8 cellular contexts compared by ENCODE assay signal in the genomic region with DNA sequence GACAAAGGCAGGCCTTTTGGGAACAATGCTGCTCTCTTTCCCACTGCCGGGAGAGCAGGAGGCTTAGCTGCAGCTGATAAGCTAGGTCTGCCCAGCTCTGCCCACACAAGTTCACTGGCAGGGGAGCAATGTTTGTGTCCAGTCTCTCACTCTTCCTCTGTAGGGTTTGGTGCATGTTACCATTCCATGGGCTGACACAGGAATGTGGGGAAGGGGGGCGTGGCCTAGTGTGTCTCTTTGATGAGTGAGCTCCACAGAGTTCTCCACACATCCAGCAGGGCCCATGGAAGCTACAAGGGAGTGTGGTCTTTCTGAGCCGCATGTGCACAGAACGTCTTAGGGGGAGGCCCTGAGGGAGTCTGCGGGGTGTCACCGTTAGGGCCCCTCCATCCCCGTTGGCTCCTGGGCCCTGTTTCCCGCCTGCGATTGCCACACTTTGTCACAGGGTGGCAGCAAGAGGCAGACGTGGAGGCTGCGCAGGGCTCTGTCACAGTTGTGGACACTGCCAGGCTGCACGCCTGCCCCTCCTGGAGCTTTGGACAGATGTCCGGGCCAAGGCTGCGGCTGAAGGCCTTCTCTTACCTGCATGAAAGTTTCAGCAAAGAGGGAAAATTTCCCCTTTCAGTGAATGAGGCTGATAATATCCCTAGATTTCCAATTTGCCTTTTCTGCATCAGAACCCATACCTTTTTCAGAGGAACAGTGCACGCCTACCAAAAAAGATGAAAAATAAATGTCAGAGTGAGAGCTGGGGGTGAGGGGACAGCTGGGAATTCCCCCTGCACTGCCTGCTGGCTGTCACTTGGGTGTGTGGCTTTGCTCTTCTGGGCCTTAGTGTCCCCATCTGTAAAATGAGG. TPM values are rescaled to one million over a fixed set of nuclear protein-coding genes. Genes with fewer than 3 reads are reported as not detected.
DNase-seq lines count a peak whose midpoint lies in the region; ATAC-seq and TF ChIP-seq lines count a peak whose summit lies in the region.

No MANE protein-coding gene starts in this region.

- intact Hi-C loops in activated CD4-positive, alpha-beta T cell treated with anti-CD3 and anti-CD28 coated beads for 36 hours (cut with DNase I, micrococcal nuclease) = loop anchor here in 1 of 2 experiments (2.0 kb wide), 1 partner anchor 228 kb away; no protein-coding TSS in a partner anchor

- CTCF ChIA-PET in activated CD4-positive, alpha-beta T cell treated with anti-CD3 and anti-CD28 coated beads for 36 hours (lab: Charles Lee) = interaction anchor here (0.6 kb wide), 1 partner anchor 71 kb away, joined by 3 read pairs; no protein-coding TSS in a partner anchor

- POLR2A ChIA-PET in activated CD4-positive, alpha-beta T cell treated with anti-CD3 and anti-CD28 coated beads for 36 hours (lab: Charles Lee) = no interaction called here

- peak; percentile 25 for TF ChIP-seq CTCF in mesothelial cell of epicardium (IDR thresholded peaks at IDR 0.05; ENCODE audit: unreplicated experiment)

- no peak overlapping the region for H3K27ac Mint-ChIP-seq in activated CD4-positive, alpha-beta T cell treated with anti-CD3 and anti-CD28 coated beads for 36 hours
- H3K27ac Mint-ChIP-seq in mesothelial cell of epicardium = no peak overlapping the region

- ATAC-seq in activated CD4-positive, alpha-beta T cell treated with anti-CD3 and anti-CD28 coated beads for 36 hours = no peak

- DNase-seq in activated CD4-positive, alpha-beta T cell treated with anti-CD3 and anti-CD28 coated beads for 36 hours = peak; percentile 33
- DNase-seq in activated CD4-positive, alpha-beta T cell treated with anti-CD3 and anti-CD28 coated beads for 4 hours = no peak
- DNase-seq in NCI-H345 treated with DMSO at 0.1 percent for 48 hours (lab: John Stamatoyannopoulos, UW; ENCODE audit: unreplicated experiment) = peak; percentile 25
- peak; percentile 53 for DNase-seq in cerebellum (ENCODE audit: low spot score)
- peak in 1 of 2 experiments; percentile 52 for DNase-seq in mesothelial cell of epicardium (ENCODE audit: low spot score in 2 of 2, unreplicated experiment in 2 of 2)
- DNase-seq in GF-D8 (lab: John Stamatoyannopoulos, UW) = no peak
- DNase-seq in dedifferentiated amniotic fluid mesenchymal stem cell (ENCODE audit: extremely low spot score) = no peak
- no peak for DNase-seq in activated CD8-positive, alpha-beta memory T cell treated with anti-CD3 and anti-CD28 coated beads for 24 hours

- no peak overlapping the region for H3K4me3 Mint-ChIP-seq in activated CD4-positive, alpha-beta T cell treated with anti-CD3 and anti-CD28 coated beads for 36 hours
- no peak overlapping the region for H3K4me3 Mint-ChIP-seq in mesothelial cell of epicardium

- H3K27me3 Mint-ChIP-seq in activated CD4-positive, alpha-beta T cell treated with anti-CD3 and anti-CD28 coated beads for 36 hours = peaks cover 11% of the 10 kb centered on the region
- H3K27me3 Mint-ChIP-seq in mesothelial cell of epicardium (ENCODE audit: low read depth) = peaks cover 37% of the 10 kb centered on the region

- no peaks in the 10 kb centered on the region for H3K9me3 Mint-ChIP-seq in activated CD4-positive, alpha-beta T cell treated with anti-CD3 and anti-CD28 coated beads for 36 hours (ENCODE audit: low read depth)
- no peaks in the 10 kb centered on the region for H3K9me3 Mint-ChIP-seq in mesothelial cell of epicardium

- H3K36me3 Mint-ChIP-seq in activated CD4-positive, alpha-beta T cell treated with anti-CD3 and anti-CD28 coated beads for 36 hours (ENCODE audit: low read depth) = no peaks in the 10 kb centered on the region
- H3K36me3 Mint-ChIP-seq in mesothelial cell of epicardium = no peaks in the 10 kb centered on the region

- H3K4me1 Mint-ChIP-seq in activated CD4-positive, alpha-beta T cell treated with anti-CD3 and anti-CD28 coated beads for 36 hours = no peaks in the 10 kb centered on the region
- H3K4me1 Mint-ChIP-seq in mesothelial cell of epicardium = peaks cover 2% of the 10 kb centered on the region

RNA-seq across cellular contexts. Expression of a gene that starts 24.3 kb away (rescaled TPM):
- not detected for total RNA-seq in activated CD4-positive, alpha-beta T cell treated with anti-CD3 and anti-CD28 coated beads for 36 hours
- 5.4 TPM for total RNA-seq in cerebellum
- 1.7 to 2.8 TPM (median 2.3 TPM) in 3 replicates for total RNA-seq in mesothelial cell of epicardium

Comparison
In these comparisons a context has a peak if more than half of its experiments do, and no peak if none do; other contexts are left out.
1. DNase-seq: peak in activated CD4-positive, alpha-beta T cell treated with anti-CD3 and anti-CD28 coated beads for 36 hours (single experiment), NCI-H345 treated with DMSO at 0.1 percent for 48 hours (single experiment) and cerebellum (single experiment); none in activated CD4-positive, alpha-beta T cell treated with anti-CD3 and anti-CD28 coated beads for 4 hours (0 of 2), GF-D8 (single experiment), dedifferentiated amniotic fluid mesenchymal stem cell (single experiment) and activated CD8-positive, alpha-beta memory T cell treated with anti-CD3 and anti-CD28 coated beads for 24 hours (single experiment).